12 cellular contexts compared by ENCODE assay signal in the genomic region with DNA sequence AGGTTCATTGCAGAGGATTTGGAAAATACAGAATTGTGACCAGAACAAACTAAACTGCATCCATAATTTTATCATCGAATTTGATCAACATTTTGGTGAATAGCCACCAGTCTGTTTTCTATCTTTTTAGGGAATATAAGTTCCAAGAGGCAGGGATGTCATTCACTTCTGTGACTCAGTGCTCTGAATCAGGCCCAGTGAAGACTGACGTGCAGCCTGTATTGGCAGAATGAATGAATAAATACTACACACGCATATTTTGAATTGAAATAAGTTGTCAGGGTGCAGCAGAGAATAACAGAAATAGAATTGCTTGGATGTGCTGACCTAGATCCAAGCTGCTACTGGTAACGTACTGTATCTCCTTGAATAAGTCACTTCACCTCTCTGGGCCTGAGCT. TPM values are rescaled to one million over a fixed set of nuclear protein-coding genes. Genes with fewer than 3 reads are reported as not detected.
DNase-seq lines count a peak whose midpoint lies in the region; ATAC-seq and TF ChIP-seq lines count a peak whose summit lies in the region.
"Had no signal": no experiment of that assay in that cellular context is flagged by ENCODE, and none has a peak within 500 bp of the region (broad histone marks: within the 10 kb centered on the region; RNA-seq: fewer than 3 reads in every experiment).

No MANE protein-coding gene starts in this region.

- peaks cover 36% of the 10 kb centered on the region for H3K36me3 Mint-ChIP-seq in HFFc6 (ENCODE audit: low read depth)
- H3K36me3 Mint-ChIP-seq in nephron progenitor cell (ENCODE audit: low read depth), result no peaks in the 10 kb centered on the region
- H3K36me3 Mint-ChIP-seq: naive thymus-derived CD8-positive, alpha-beta T cell had no signal

- ATAC-seq in left colon (no peak), GM19395 (IDR thresholded peaks at IDR 0.05; ENCODE audit: unreplicated experiment) (no peak)

- TF ChIP-seq CTCF in AG04450 (IDR thresholded peaks at IDR 0.05; ENCODE audit: low read depth, low read length) (no peak), HFFc6 (IDR thresholded peaks at IDR 0.05) (no peak), dorsolateral prefrontal cortex (IDR thresholded peaks at IDR 0.05 in 54 of 56, conservative IDR thresholded peaks at IDR 0.05 in 2 of 56; ENCODE audit: low read depth in 1 of 56, partially characterized antibody in 56 of 56) (no peak), nephron progenitor cell (IDR thresholded peaks at IDR 0.05) (no peak)

- H3K4me3 ChIP-seq in AG04450 (ENCODE audit: low read depth, low read length) (no peak overlapping the region), dorsolateral prefrontal cortex (no peak overlapping the region)
- H3K4me3 ChIP-seq: GM23338 had no signal

- H3K27me3 Mint-ChIP-seq in HFFc6 (ENCODE audit: insufficient read depth), result peaks cover 11% of the 10 kb centered on the region
- peaks cover 8% of the 10 kb centered on the region for H3K27me3 Mint-ChIP-seq in nephron progenitor cell (ENCODE audit: low read depth, poor library complexity)

- H3K4me1 Mint-ChIP-seq in HFFc6 (ENCODE audit: low read depth), result peaks cover 62% of the 10 kb centered on the region
- H3K4me1 Mint-ChIP-seq in nephron progenitor cell, result peaks cover 79% of the 10 kb centered on the region

- CTCF ChIA-PET in AG04450 (lab: Charles Lee), result interaction anchor here (1.2 to 1.7 kb wide), 5 partner anchors 11 to 279 kb away, joined by 3 to 6 read pairs (median 5); no protein-coding TSS in a partner anchor

- no peaks in the 10 kb centered on the region for H3K9me3 Mint-ChIP-seq in HFFc6
- H3K9me3 Mint-ChIP-seq in nephron progenitor cell, result no peaks in the 10 kb centered on the region
- H3K9me3 Mint-ChIP-seq: GM23338; naive thymus-derived CD8-positive, alpha-beta T cell had no signal

- POLR2A ChIA-PET in AG04450 (lab: Yijun Ruan, JAX), result interaction anchor here (0.6 to 3.7 kb wide), 3 partner anchors 8 to 95 kb away, joined by 3 to 44 read pairs (median 4); no protein-coding TSS in a partner anchor

- intact Hi-C loops in dorsolateral prefrontal cortex (cut with DNase I) (no loop called here), left colon (cut with DNase I, micrococcal nuclease) (no loop called here)

- H3K9me3 ChIP-seq in AG04450 (ENCODE audit: control insufficient read depth, insufficient read depth, low read length), result no peaks in the 10 kb centered on the region

- H3K27ac ChIP-seq in AG04450 (ENCODE audit: low read depth, low read length), result peak overlapping the region; percentile 96
- peak overlapping the region in 30 of 59 donors; percentile 8 to 91 (median 86) for H3K27ac ChIP-seq in dorsolateral prefrontal cortex

- DNase-seq in AG04450 (ENCODE audit: low read depth, low spot score) (no peak), HFFc6 (no peak), dorsolateral prefrontal cortex (no peak), nephron progenitor cell (no peak), left colon (no peak), NCI-H187 (lab: John Stamatoyannopoulos, UW) (no peak), NCI-H748 treated with DMSO at 0.1 percent for 48 hours (lab: John Stamatoyannopoulos, UW) (no peak)
- DNase-seq: activated T-cell treated with anti-CD3 and anti-CD28 coated beads, Interleukin-2, amount 50 U/mL, for 48 hours; naive thymus-derived CD8-positive, alpha-beta T cell; NCI-H1930 had no signal

- H3K27me3 ChIP-seq in AG04450 (ENCODE audit: control insufficient read depth, insufficient read depth, low read length) (no peaks in the 10 kb centered on the region), dorsolateral prefrontal cortex (no peaks in the 10 kb centered on the region)

- H3K4me3 Mint-ChIP-seq in HFFc6, result peak overlapping the region; percentile 98
- H3K4me3 Mint-ChIP-seq in nephron progenitor cell, result no peak overlapping the region
- H3K4me3 Mint-ChIP-seq: GM23338 had no signal

- H3K27ac Mint-ChIP-seq in HFFc6 (peak overlapping the region; percentile 98), nephron progenitor cell (peak overlapping the region; percentile 74)
- H3K27ac Mint-ChIP-seq: GM23338 had no signal

RNA-seq across cellular contexts. Expression of gene EMP1, which starts 1.3 kb away (rescaled TPM):
- 209 and 257 TPM in 2 replicates for polyA plus RNA-seq in AG04450 (2011; rRNA removed)
- polyA minus RNA-seq in AG04450 (2011; rRNA and poly(A)+ RNA removed), result 319 and 351 TPM in 2 replicates
- total RNA-seq in HFFc6 (2021; fragmentation: NEBNext Ultra II Directional; extraction: Animal tissue kit (Norgen Biotek cat#: 25700)), result 100 to 1,000 TPM; 217 to 417 (median 356) TPM
- total RNA-seq in dorsolateral prefrontal cortex (100 to 1,000 TPM in 8 of 120 experiments, 10 to 100 TPM in 109, 1 to 10 TPM in 3; 6.7 to 201 (median 32.3) TPM), left colon (1,000 to 10,000 TPM in 1 of 2 donors, 100 to 1,000 TPM in 1; 459 to 1,135 TPM)
